Comparison of ENCODE assay signal across 1 cellular context in genomic region chr7:103148994-103149807, GRCh38.
TF ChIP-seq lines count a peak whose summit lies in the region.

Gene NAPEPLD, minus strand, starts transcription at chr7:103149099. Its CDS starts 20,323 bp downstream, at chr7:103128776.

TF ChIP-seq in WTC11, 78 proteins besides CTCF, POLR2A, EP300 and RAD21 (continued from another document and continues in another):
- TF ChIP-seq ZNF512 (CRISPR knock-in tag; IDR thresholded peaks at IDR 0.05; ENCODE audit: borderline replicate concordance) (0 out of 2 replicates have a peak, but pooled peaks have one; percentile 51), GABPB1 (CRISPR knock-in tag; IDR thresholded peaks at IDR 0.05) (0 out of 2 replicates have a peak, but pooled peaks have one; percentile 16), MYBL2 (CRISPR knock-in tag; IDR thresholded peaks at IDR 0.05) (peak; percentile 81; the same call in 1 of the 2 replicates), ARID4B (CRISPR knock-in tag; IDR thresholded peaks at IDR 0.05; ENCODE audit: borderline replicate concordance) (peak; percentile 72; the same call in 1 of the 2 replicates), ZNF281 (CRISPR knock-in tag; IDR thresholded peaks at IDR 0.05) (peak; percentile 79; the same call in 1 of the 2 replicates), ETV6 (CRISPR knock-in tag; IDR thresholded peaks at IDR 0.05) (peak; percentile 76; the same call in 1 of the 2 replicates), HMGXB4 (CRISPR knock-in tag; IDR thresholded peaks at IDR 0.05) (peak; percentile 61; the same call in 1 of the 2 replicates), ATF3 (CRISPR knock-in tag; conservative IDR thresholded peaks at IDR 0.05) (no peak), GTF2I (CRISPR knock-in tag; conservative IDR thresholded peaks at IDR 0.05) (peak; percentile 44; the same call in 1 of the 2 replicates), ZNF317 (CRISPR knock-in tag; IDR thresholded peaks at IDR 0.05; ENCODE audit: borderline replicate concordance, low read depth) (no peak), ZBTB43 (CRISPR knock-in tag; IDR thresholded peaks at IDR 0.05) (peak; percentile 74; the same call in 1 of the 2 replicates), ELF4 (CRISPR knock-in tag; IDR thresholded peaks at IDR 0.05; ENCODE audit: low read depth) (no peak), ZNF138 (CRISPR knock-in tag; conservative IDR thresholded peaks at IDR 0.05) (no peak), STAT6 (CRISPR knock-in tag; conservative IDR thresholded peaks at IDR 0.05; ENCODE audit: low read depth) (no peak), TCF7 (CRISPR knock-in tag; IDR thresholded peaks at IDR 0.05; ENCODE audit: low read depth) (no peak; the same call in 1 of the 2 replicates), ZBTB21 (CRISPR knock-in tag; IDR thresholded peaks at IDR 0.05; ENCODE audit: borderline replicate concordance) (no peak), ATF2 (CRISPR knock-in tag; IDR thresholded peaks at IDR 0.05; ENCODE audit: borderline replicate concordance, low read depth) (0 out of 2 replicates have a peak, but pooled peaks have one; percentile 20), NR2C2 (CRISPR knock-in tag; IDR thresholded peaks at IDR 0.05) (peak; percentile 59; the same call in 1 of the 2 replicates), ZNF416 (CRISPR knock-in tag; IDR thresholded peaks at IDR 0.05) (no peak), SOX15 (CRISPR knock-in tag; IDR thresholded peaks at IDR 0.05) (no peak), AFF4 (CRISPR knock-in tag; IDR thresholded peaks at IDR 0.05; ENCODE audit: borderline replicate concordance) (no peak; the same call in 1 of the 2 replicates), ZSCAN18 (CRISPR knock-in tag; IDR thresholded peaks at IDR 0.05) (0 out of 2 replicates have a peak, but pooled peaks have one; percentile 52), ZNF425 (CRISPR knock-in tag; conservative IDR thresholded peaks at IDR 0.05) (no peak), HMGA2 (CRISPR knock-in tag; IDR thresholded peaks at IDR 0.05) (no peak)
